8 cellular contexts compared by ENCODE assay signal in the genomic region with DNA sequence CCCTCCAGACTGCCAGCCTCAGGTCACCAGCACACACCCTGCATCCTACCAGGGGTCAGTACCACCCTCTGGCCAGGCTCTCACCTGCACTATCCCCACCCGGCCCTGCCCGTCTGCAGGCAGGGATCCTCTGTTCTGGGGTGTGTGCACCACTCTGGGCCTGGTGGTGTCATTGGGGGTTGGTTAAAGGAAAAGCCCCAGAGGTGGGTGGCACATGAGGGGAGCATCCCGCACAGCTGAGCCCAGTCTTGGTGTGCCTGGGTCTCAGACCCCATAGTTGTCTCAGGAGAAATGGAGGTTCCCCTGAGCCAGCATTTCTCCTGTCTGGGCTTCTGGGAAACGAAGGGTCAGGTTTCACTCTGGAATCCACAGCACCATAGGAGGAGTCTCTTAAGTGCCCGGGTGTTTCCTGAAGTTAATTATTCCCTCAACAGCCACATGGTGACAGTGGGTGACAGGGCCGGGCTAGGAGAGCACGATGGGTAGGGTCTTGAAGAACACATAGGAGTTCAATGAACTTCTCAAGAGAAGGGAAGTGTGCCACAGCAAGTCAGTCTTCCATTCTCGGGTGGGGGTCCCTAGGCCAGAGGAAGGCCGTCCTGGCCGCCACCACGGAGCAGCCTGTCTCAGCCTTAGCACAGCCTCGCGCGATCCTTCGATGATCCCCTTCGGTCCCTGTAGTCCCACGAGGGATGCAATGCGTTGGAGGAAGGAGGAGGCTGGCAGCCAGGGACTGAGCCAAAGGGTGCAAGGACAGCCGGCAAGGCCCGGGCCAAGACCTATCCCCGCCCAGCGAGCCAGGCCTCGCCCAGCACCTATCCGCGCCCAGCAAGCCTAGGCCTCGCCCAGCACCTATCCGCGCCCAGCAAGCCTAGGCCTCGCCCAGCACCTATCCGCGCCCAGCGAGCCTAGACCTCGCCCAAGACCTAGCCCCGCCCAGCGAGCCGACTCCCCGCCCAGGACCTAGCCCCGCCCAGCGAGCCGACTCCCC. TPM values are rescaled to one million over a fixed set of nuclear protein-coding genes. Genes with fewer than 3 reads are reported as not detected.
A peak's percentile ranks its signal among the peaks of the same experiment; 100 is the strongest.
DNase-seq lines count a peak whose midpoint lies in the region; ATAC-seq and TF ChIP-seq lines count a peak whose summit lies in the region.

No MANE protein-coding gene starts in this region.

- H3K4me3 Mint-ChIP-seq in Caco-2 (ENCODE audit: unreplicated experiment) = peak overlapping the region; percentile 49

- H3K79me2 ChIP-seq in osteoblast (ENCODE audit: insufficient read depth, low read length) = peaks cover 37% of the 10 kb centered on the region

- H3K27me3 Mint-ChIP-seq in Caco-2 (ENCODE audit: insufficient read depth, unreplicated experiment) = no peaks in the 10 kb centered on the region

- H3K4me2 ChIP-seq in osteoblast (ENCODE audit: insufficient read depth, low read length) = peak overlapping the region; percentile 35

- no peaks in the 10 kb centered on the region for H3K9me3 ChIP-seq in Caco-2
- H3K9me3 ChIP-seq in osteoblast (ENCODE audit: low read depth, low read length) = no peaks in the 10 kb centered on the region
- H3K9me3 ChIP-seq in thoracic aorta = no peaks in the 10 kb centered on the region

- peaks cover 21% of the 10 kb centered on the region for H4K20me1 ChIP-seq in osteoblast (ENCODE audit: insufficient read depth, low read length)

- POLR2A ChIA-PET in Caco-2 (lab: Charles Lee) = no interaction called here

- H3K27me3 ChIP-seq in Caco-2 (replicated peaks; ENCODE audit: control insufficient read depth, insufficient read depth, low read length) = no peaks in the 10 kb centered on the region
- no peaks in the 10 kb centered on the region for H3K27me3 ChIP-seq in osteoblast (ENCODE audit: insufficient read depth, low read length)
- no peaks in the 10 kb centered on the region for H3K27me3 ChIP-seq in thoracic aorta (replicated peaks; ENCODE audit: insufficient read depth)

- no peak for TF ChIP-seq CTCF in Caco-2 (IDR thresholded peaks at IDR 0.05; ENCODE audit: insufficient read depth in 1 of 2, low read depth in 1 of 2, low read length in 1 of 2, severe bottlenecking in 1 of 2, unreplicated experiment in 1 of 2)
- no peak for TF ChIP-seq CTCF in osteoblast (IDR thresholded peaks at IDR 0.05; ENCODE audit: extremely low read depth, low read depth, low read length)
- no peak for TF ChIP-seq CTCF in thoracic aorta (IDR thresholded peaks at IDR 0.05)

- peaks cover 22% of the 10 kb centered on the region for H3K4me1 Mint-ChIP-seq in Caco-2 (ENCODE audit: low read depth, unreplicated experiment)

- intact Hi-C loops in Caco-2 (cut with micrococcal nuclease; ENCODE audit: unreplicated experiment) = loop anchor here (1.0 kb wide), 1 partner anchor 19 kb away; no protein-coding TSS in a partner anchor

- CTCF ChIA-PET in Caco-2 (lab: Charles Lee) = no interaction called here

- H3K36me3 ChIP-seq in Caco-2 (ENCODE audit: control insufficient read depth, insufficient read depth, low read length) (no peaks in the 10 kb centered on the region), osteoblast (ENCODE audit: insufficient read depth, low read length) (peaks cover 51% of the 10 kb centered on the region), thoracic aorta (peaks cover 19% of the 10 kb centered on the region)

- BruUV-seq in Caco-2 (replicated peaks; lab: Mats Ljungman, UMichigan) = TSS peak; percentile 29

- peaks cover 37% of the 10 kb centered on the region for H3K4me1 ChIP-seq in Caco-2
- peaks cover 17% of the 10 kb centered on the region for H3K4me1 ChIP-seq in osteoblast (ENCODE audit: insufficient read depth, low read length)
- peaks cover 16 to 28% of the 10 kb centered on the region in 2 donors for H3K4me1 ChIP-seq in thoracic aorta (ENCODE audit: control insufficient read depth in 1 of 2, low read depth in 2 of 2)

- peaks cover 38% of the 10 kb centered on the region for H3K36me3 Mint-ChIP-seq in Caco-2 (ENCODE audit: insufficient read depth, unreplicated experiment)

- ATAC-seq in HG03159 (IDR thresholded peaks at IDR 0.05; ENCODE audit: unreplicated experiment) (peak; percentile 23), thoracic aorta (ENCODE audit: insufficient number of reproducible peaks, low FRiP score, low read depth) (peak; percentile 14)

- peak overlapping the region; percentile 31 for H3K27ac ChIP-seq in osteoblast (ENCODE audit: low read depth, low read length)
- H3K27ac ChIP-seq in thoracic aorta = peak overlapping the region; percentile 54 to 61

- DNase-seq in Caco-2 (peak; percentile 77 to 84), RPMI7951 (ENCODE audit: low read depth) (peak; percentile 63), activated gamma-delta T cell (lab: John Stamatoyannopoulos, UW) (peak; percentile 39), glomerular visceral epithelial cell (ENCODE audit: extremely low spot score) (peak; percentile 86), osteoblast (ENCODE audit: insufficient read length, low spot score, missing footprints) (peak; percentile 65), thoracic aorta (ENCODE audit: low spot score) (peak; percentile 52), hippocampal formation (lab: John Stamatoyannopoulos, UW) (no peak)

- H3K27ac Mint-ChIP-seq in Caco-2 (ENCODE audit: unreplicated experiment) = peak overlapping the region; percentile 76

- H3K4me3 ChIP-seq in Caco-2 (ENCODE audit: low read depth, low read length) = peak overlapping the region; percentile 26
- peak overlapping the region; percentile 30 for H3K4me3 ChIP-seq in osteoblast (ENCODE audit: insufficient read depth, low read length)
- H3K4me3 ChIP-seq in thoracic aorta = peak overlapping the region; percentile 53

- no peak overlapping the region for H2AFZ ChIP-seq in osteoblast (ENCODE audit: low read length)

- H3K9me3 Mint-ChIP-seq in Caco-2 (ENCODE audit: unreplicated experiment) = no peaks in the 10 kb centered on the region

RNA-seq across cellular contexts. Expression of a gene that starts 1.1 kb away (rescaled TPM):
- 37.2 and 37.3 TPM in 2 replicates for total RNA-seq in Caco-2 (2022)
- total RNA-seq in RPMI7951 (2014; rRNA removed; shearing (Covaris generic)) = 38.1 and 41.6 TPM in 2 replicates
- total RNA-seq in osteoblast = 41.3 and 44.5 TPM in 2 replicates
- 10 to 100 TPM; 48.1 to 67.4 TPM for total RNA-seq in thoracic aorta

RNA-seq across cellular contexts. Expression of a gene that starts 39.2 kb away (rescaled TPM):
- total RNA-seq in Caco-2 (2022) = 209 TPM in 2 replicates
- 451 and 502 TPM in 2 replicates for total RNA-seq in RPMI7951 (2014; rRNA removed; shearing (Covaris generic))
- 394 and 418 TPM in 2 replicates for total RNA-seq in osteoblast
- 100 to 1,000 TPM; 289 to 405 TPM for total RNA-seq in thoracic aorta

RNA-seq across cellular contexts. Expression of a gene that starts 39.5 kb away (rescaled TPM):
- total RNA-seq in Caco-2 (2022) (350 and 379 TPM in 2 replicates), osteoblast (1,414 and 1,418 TPM in 2 replicates), thoracic aorta (100 to 1,000 TPM; 404 to 447 TPM)
- total RNA-seq in RPMI7951 (2014; rRNA removed; shearing (Covaris generic)) = 403 and 467 TPM in 2 replicates

Comparison
In these comparisons a context has a peak if more than half of its experiments do, and no peak if none do; other contexts are left out.
1. DNase-seq: peak in Caco-2 (2 of 2), RPMI7951 (single experiment), activated gamma-delta T cell (single experiment), glomerular visceral epithelial cell (single experiment), osteoblast (single experiment) and thoracic aorta (single experiment); none in hippocampal formation (0 of 2).
2. Peak in every context shown above with its lines, with median percentiles within 50 percentile points of each other: H3K4me3 ChIP-seq.